ENCODE assay signal across 9 cellular contexts in the genomic region with DNA sequence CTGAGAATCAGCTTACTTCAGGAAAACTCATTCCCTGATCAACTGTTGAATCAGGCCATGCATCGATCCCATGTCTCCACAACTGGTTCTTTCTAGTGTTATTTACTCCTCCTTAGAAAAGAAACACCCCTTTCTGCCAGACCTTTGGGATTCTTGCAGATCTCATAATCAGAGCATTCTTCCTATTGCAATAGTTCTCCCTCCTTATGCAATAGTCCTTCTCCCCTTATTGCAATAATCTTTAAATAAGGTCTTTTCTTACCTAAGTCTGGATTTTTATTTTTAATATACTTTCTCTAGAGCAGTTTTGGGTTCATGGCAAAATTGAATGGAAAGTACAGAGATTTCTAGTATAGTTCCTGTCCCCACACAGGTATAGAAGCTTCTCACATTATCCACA.
"Had no signal": no experiment of that assay in that cellular context is flagged by ENCODE, and none has a peak within 500 bp of the region (broad histone marks: within the 10 kb centered on the region; RNA-seq: fewer than 3 reads in every experiment).

No MANE protein-coding gene starts in this region.

- H3K9me3 Mint-ChIP-seq: HFFc6 had no signal

- H3K4me3 Mint-ChIP-seq: HFFc6, IgD-negative memory B cell had no signal

- H3K36me3 ChIP-seq: HAP-1 had no signal

- H3K27me3 Mint-ChIP-seq: IgD-negative memory B cell had no signal

- H3K9ac ChIP-seq: GM23248 had no signal

- DNase-seq: GM23248, GOT3, H7, HFFc6 had no signal

- H2AFZ ChIP-seq: GM23248 had no signal

- H3K36me3 Mint-ChIP-seq: IgD-negative memory B cell had no signal

- FAIRE-seq: HepG2 had no signal

- H3K4me3 ChIP-seq: GM23248, HAP-1 had no signal

- H3K9me3 ChIP-seq: HAP-1 had no signal

- H3K27ac ChIP-seq: GM23248, HL-60 had no signal

- ATAC-seq: HCT116, HepG2 had no signal
